1 cellular context compared by ENCODE assay signal in the genomic region with DNA sequence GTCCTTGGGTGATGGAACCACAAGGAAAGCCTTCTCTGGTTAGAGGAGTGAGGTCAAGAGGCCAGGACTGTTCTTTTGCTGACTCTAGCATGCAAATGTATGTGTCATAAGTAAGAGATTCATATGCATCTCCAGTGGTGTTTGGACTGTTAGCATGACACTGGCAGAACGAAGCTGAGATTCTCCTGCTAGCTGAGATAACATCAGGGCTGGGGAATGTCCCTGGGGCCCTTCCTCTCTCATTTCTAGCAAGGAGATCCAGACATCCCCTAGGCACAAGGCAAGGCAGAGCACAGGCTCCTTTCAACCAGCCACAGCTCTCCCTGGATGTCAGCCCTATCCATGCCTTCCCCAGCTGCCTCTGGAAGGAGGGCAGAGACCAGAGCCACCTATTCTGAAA.
TF ChIP-seq lines count a peak whose summit lies in the region.

No MANE protein-coding gene starts in this region.

TF ChIP-seq in GM23338, 12 proteins besides CTCF, POLR2A, EP300 and RAD21:
- TF ChIP-seq, protein P1, sequence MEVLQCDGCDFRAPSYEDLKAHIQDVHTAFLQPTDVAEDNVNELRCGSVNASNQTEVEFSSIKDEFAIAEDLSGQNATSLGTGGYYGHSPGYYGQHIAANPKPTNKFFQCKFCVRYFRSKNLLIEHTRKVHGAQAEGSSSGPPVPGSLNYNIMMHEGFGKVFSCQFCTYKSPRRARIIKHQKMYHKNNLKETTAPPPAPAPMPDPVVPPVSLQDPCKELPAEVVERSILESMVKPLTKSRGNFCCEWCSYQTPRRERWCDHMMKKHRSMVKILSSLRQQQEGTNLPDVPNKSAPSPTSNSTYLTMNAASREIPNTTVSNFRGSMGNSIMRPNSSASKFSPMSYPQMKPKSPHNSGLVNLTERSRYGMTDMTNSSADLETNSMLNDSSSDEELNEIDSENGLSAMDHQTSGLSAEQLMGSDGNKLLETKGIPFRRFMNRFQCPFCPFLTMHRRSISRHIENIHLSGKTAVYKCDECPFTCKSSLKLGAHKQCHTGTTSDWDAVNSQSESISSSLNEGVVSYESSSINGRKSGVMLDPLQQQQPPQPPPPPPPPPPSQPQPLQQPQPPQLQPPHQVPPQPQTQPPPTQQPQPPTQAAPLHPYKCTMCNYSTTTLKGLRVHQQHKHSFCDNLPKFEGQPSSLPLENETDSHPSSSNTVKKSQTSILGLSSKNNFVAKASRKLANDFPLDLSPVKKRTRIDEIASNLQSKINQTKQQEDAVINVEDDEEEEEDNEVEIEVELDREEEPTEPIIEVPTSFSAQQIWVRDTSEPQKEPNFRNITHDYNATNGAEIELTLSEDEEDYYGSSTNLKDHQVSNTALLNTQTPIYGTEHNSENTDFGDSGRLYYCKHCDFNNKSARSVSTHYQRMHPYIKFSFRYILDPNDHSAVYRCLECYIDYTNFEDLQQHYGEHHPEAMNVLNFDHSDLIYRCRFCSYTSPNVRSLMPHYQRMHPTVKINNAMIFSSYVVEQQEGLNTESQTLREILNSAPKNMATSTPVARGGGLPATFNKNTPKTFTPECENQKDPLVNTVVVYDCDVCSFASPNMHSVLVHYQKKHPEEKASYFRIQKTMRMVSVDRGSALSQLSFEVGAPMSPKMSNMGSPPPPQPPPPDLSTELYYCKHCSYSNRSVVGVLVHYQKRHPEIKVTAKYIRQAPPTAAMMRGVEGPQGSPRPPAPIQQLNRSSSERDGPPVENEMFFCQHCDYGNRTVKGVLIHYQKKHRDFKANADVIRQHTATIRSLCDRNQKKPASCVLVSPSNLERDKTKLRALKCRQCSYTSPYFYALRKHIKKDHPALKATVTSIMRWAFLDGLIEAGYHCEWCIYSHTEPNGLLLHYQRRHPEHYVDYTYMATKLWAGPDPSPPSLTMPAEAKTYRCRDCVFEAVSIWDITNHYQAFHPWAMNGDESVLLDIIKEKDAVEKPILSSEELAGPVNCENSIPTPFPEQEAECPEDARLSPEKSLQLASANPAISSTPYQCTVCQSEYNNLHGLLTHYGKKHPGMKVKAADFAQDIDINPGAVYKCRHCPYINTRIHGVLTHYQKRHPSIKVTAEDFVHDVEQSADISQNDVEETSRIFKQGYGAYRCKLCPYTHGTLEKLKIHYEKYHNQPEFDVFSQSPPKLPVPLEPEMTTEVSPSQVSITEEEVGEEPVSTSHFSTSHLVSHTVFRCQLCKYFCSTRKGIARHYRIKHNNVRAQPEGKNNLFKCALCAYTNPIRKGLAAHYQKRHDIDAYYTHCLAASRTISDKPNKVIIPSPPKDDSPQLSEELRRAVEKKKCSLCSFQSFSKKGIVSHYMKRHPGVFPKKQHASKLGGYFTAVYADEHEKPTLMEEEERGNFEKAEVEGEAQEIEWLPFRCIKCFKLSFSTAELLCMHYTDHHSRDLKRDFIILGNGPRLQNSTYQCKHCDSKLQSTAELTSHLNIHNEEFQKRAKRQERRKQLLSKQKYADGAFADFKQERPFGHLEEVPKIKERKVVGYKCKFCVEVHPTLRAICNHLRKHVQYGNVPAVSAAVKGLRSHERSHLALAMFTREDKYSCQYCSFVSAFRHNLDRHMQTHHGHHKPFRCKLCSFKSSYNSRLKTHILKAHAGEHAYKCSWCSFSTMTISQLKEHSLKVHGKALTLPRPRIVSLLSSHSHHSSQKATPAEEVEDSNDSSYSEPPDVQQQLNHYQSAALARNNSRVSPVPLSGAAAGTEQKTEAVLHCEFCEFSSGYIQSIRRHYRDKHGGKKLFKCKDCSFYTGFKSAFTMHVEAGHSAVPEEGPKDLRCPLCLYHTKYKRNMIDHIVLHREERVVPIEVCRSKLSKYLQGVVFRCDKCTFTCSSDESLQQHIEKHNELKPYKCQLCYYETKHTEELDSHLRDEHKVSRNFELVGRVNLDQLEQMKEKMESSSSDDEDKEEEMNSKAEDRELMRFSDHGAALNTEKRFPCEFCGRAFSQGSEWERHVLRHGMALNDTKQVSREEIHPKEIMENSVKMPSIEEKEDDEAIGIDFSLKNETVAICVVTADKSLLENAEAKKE (CRISPR knock-in tag; IDR thresholded peaks at IDR 0.05), result no peak
- TF ChIP-seq, protein P2, sequence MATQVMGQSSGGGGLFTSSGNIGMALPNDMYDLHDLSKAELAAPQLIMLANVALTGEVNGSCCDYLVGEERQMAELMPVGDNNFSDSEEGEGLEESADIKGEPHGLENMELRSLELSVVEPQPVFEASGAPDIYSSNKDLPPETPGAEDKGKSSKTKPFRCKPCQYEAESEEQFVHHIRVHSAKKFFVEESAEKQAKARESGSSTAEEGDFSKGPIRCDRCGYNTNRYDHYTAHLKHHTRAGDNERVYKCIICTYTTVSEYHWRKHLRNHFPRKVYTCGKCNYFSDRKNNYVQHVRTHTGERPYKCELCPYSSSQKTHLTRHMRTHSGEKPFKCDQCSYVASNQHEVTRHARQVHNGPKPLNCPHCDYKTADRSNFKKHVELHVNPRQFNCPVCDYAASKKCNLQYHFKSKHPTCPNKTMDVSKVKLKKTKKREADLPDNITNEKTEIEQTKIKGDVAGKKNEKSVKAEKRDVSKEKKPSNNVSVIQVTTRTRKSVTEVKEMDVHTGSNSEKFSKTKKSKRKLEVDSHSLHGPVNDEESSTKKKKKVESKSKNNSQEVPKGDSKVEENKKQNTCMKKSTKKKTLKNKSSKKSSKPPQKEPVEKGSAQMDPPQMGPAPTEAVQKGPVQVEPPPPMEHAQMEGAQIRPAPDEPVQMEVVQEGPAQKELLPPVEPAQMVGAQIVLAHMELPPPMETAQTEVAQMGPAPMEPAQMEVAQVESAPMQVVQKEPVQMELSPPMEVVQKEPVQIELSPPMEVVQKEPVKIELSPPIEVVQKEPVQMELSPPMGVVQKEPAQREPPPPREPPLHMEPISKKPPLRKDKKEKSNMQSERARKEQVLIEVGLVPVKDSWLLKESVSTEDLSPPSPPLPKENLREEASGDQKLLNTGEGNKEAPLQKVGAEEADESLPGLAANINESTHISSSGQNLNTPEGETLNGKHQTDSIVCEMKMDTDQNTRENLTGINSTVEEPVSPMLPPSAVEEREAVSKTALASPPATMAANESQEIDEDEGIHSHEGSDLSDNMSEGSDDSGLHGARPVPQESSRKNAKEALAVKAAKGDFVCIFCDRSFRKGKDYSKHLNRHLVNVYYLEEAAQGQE (IDR thresholded peaks at IDR 0.05; ENCODE audit: unreplicated experiment), result no peak
- no peak for TF ChIP-seq STAT1 (IDR thresholded peaks at IDR 0.05; ENCODE audit: unreplicated experiment)
- TF ChIP-seq ZNF114 (CRISPR knock-in tag; IDR thresholded peaks at IDR 0.05), result no peak
- TF ChIP-seq EZH2phosphoT487 (IDR thresholded peaks at IDR 0.05; ENCODE audit: unreplicated experiment), result no peak
- no peak for TF ChIP-seq ZNF331 (CRISPR knock-in tag; IDR thresholded peaks at IDR 0.05; ENCODE audit: low read depth)
- no peak for TF ChIP-seq NANOG (IDR thresholded peaks at IDR 0.05; ENCODE audit: borderline replicate concordance)
- no peak for TF ChIP-seq EZH2 (IDR thresholded peaks at IDR 0.05; ENCODE audit: low read depth, unreplicated experiment)
- no peak for TF ChIP-seq CREB1 (CRISPR knock-in tag; IDR thresholded peaks at IDR 0.05; ENCODE audit: low read depth)
- TF ChIP-seq, protein P3, sequence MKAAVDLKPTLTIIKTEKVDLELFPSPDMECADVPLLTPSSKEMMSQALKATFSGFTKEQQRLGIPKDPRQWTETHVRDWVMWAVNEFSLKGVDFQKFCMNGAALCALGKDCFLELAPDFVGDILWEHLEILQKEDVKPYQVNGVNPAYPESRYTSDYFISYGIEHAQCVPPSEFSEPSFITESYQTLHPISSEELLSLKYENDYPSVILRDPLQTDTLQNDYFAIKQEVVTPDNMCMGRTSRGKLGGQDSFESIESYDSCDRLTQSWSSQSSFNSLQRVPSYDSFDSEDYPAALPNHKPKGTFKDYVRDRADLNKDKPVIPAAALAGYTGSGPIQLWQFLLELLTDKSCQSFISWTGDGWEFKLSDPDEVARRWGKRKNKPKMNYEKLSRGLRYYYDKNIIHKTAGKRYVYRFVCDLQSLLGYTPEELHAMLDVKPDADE (IDR thresholded peaks at IDR 0.05), result no peak
- TF ChIP-seq JUNB (IDR thresholded peaks at IDR 0.05; ENCODE audit: unreplicated experiment), result no peak
- no peak for TF ChIP-seq POLR2AphosphoS5 (IDR thresholded peaks at IDR 0.05; ENCODE audit: low read depth)
